Comparison of ENCODE assay signal across 9 cellular contexts in the genomic region with DNA sequence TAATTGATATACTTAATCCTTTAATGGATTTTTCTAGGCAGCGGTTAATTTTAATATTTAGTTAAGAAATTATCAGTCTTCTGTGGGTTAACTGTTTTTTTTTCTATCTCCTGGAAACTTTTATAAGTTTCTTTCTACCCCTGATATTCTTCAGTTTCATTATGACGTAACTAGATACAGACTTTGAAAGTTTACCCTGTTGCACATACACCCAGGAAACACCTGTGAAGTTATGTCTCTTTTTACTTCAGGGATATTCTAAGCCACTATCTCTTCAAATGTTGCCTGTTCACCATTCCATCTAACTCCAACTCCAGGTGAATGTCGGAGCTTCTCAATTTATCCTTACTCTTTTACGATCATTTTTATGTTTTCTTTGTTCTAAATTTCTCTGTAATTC.
A peak's percentile ranks its signal among the peaks of the same experiment; 100 is the strongest.
DNase-seq lines count a peak whose midpoint lies in the region; ATAC-seq and TF ChIP-seq lines count a peak whose summit lies in the region.
"Had no signal": no experiment of that assay in that cellular context is flagged by ENCODE, and none has a peak within 500 bp of the region (broad histone marks: within the 10 kb centered on the region; RNA-seq: fewer than 3 reads in every experiment).

No MANE protein-coding gene starts in this region.

- H3K4me1 Mint-ChIP-seq in stimulated activated naive B cell treated with anti-CD40 and anti-IgM and Interleukin-4, amounts not matched to agents 10 μg/mL and 1 μg/mL and 100 μg/mL, for 72 hours: peaks cover 9 to 13% of the 10 kb centered on the region in 2 donors

- DNase-seq in stimulated activated naive B cell treated with anti-CD40 and anti-IgM and Interleukin-4, amounts not matched to agents 10 μg/mL and 1 μg/mL and 100 μg/mL, for 72 hours: no peak
- DNase-seq in NCI-H82 treated with DMSO at 0.1 percent for 48 hours (lab: John Stamatoyannopoulos, UW; ENCODE audit: unreplicated experiment) (no peak), BE2C (no peak), NCI-H226 (no peak)
- DNase-seq: NCI-H510A had no signal

- H3K9me3 Mint-ChIP-seq in stimulated activated naive B cell treated with anti-CD40 and anti-IgM and Interleukin-4, amounts not matched to agents 10 μg/mL and 1 μg/mL and 100 μg/mL, for 72 hours: peaks cover 4% of the 10 kb centered on the region in 2 donors

- no peaks in the 10 kb centered on the region for H3K4me1 ChIP-seq in BE2C
- H3K4me1 ChIP-seq: foreskin keratinocyte had no signal

- no peaks in the 10 kb centered on the region for H3K27me3 Mint-ChIP-seq in stimulated activated naive B cell treated with anti-CD40 and anti-IgM and Interleukin-4, amounts not matched to agents 10 μg/mL and 1 μg/mL and 100 μg/mL, for 72 hours

- peak; percentile 61 for ATAC-seq in GM18907 (IDR thresholded peaks at IDR 0.05; ENCODE audit: unreplicated experiment)
- peak; percentile 47 for ATAC-seq in GM21825 (IDR thresholded peaks at IDR 0.05; ENCODE audit: unreplicated experiment)
- ATAC-seq in HG03175 (IDR thresholded peaks at IDR 0.05; ENCODE audit: unreplicated experiment): peak; percentile 32
- peak in 1 of 2 donors; percentile 43 for ATAC-seq in stimulated activated naive B cell treated with anti-CD40 and anti-IgM and Interleukin-4, amounts not matched to agents 10 μg/mL and 1 μg/mL and 100 μg/mL, for 72 hours (replicated peaks)
- ATAC-seq: foreskin keratinocyte had no signal

- TF ChIP-seq CTCF in BE2C (IDR thresholded peaks at IDR 0.05; ENCODE audit: low read depth, low read length): no peak

- H3K4me3 Mint-ChIP-seq in stimulated activated naive B cell treated with anti-CD40 and anti-IgM and Interleukin-4, amounts not matched to agents 10 μg/mL and 1 μg/mL and 100 μg/mL, for 72 hours: no peak overlapping the region

- no peaks in the 10 kb centered on the region for H3K36me3 ChIP-seq in BE2C

- H3K4me3 ChIP-seq in BE2C (ENCODE audit: low read depth, low read length): no peak overlapping the region

- no peaks in the 10 kb centered on the region for H3K27me3 ChIP-seq in BE2C
- H3K27me3 ChIP-seq: foreskin keratinocyte had no signal

- no peaks in the 10 kb centered on the region for H3K36me3 Mint-ChIP-seq in stimulated activated naive B cell treated with anti-CD40 and anti-IgM and Interleukin-4, amounts not matched to agents 10 μg/mL and 1 μg/mL and 100 μg/mL, for 72 hours

- peak overlapping the region; percentile 2 for H3K27ac Mint-ChIP-seq in stimulated activated naive B cell treated with anti-CD40 and anti-IgM and Interleukin-4, amounts not matched to agents 10 μg/mL and 1 μg/mL and 100 μg/mL, for 72 hours

- H3K9me3 ChIP-seq in BE2C: no peaks in the 10 kb centered on the region
